In genomic region chr11:17861036-17861755, GRCh38 we compare ENCODE assay signal across 23 cellular contexts.
"Had no signal": no experiment of that assay in that cellular context is flagged by ENCODE, and none has a peak within 500 bp of the region (broad histone marks: within the 10 kb centered on the region; RNA-seq: fewer than 3 reads in every experiment).

No MANE protein-coding gene starts in this region.

- H3K9me3 ChIP-seq: gastroesophageal sphincter had no signal

- H3K36me3 ChIP-seq: brain microvascular endothelial cell had no signal

- H3K27ac ChIP-seq: brain microvascular endothelial cell, gastroesophageal sphincter, hepatocyte, parathyroid adenoma, tibial nerve had no signal

- H3K4me3 ChIP-seq: gastroesophageal sphincter, hepatocyte, tibial nerve had no signal

- H3K9ac ChIP-seq: parathyroid adenoma had no signal

- H3K4me1 ChIP-seq: gastroesophageal sphincter, parathyroid adenoma, tibial nerve had no signal

- H3K79me2 ChIP-seq: hepatocyte, parathyroid adenoma had no signal

- DNase-seq: activated CD4-positive, alpha-beta T cell treated with anti-CD3 and anti-CD28 coated beads for 1 hour; activated CD4-positive, alpha-beta T cell treated with anti-CD3 and anti-CD28 coated beads, Interleukin-2, amount 50 U/mL, for 1 hour; activated CD8-positive, alpha-beta T cell treated with anti-CD3 and anti-CD28 coated beads for 36 hours; activated effector memory CD4-positive, alpha-beta T cell treated with Interleukin-2 at 50 U/mL for 16 hours; activated naive CD4-positive, alpha-beta T cell treated with Interleukin-2 at 50 U/mL for 16 hours; aorta; brain microvascular endothelial cell; cortex of kidney; effector memory CD8-positive, alpha-beta T cell; kidney; left colon; mammary epithelial cell; nephron progenitor cell; nucleus accumbens; right cardiac atrium; stimulated activated CD4-positive, alpha-beta T cell treated with anti-CD3 and anti-CD28 coated beads, Interleukin-2, amount 100 ng/mL, for 48 hours; stimulated activated naive CD4-positive, alpha-beta T cell treated with Interleukin-2 at 50 U/mL for 16 hours; T-helper 17 cell; T1000 had no signal

- ATAC-seq: activated CD8-positive, alpha-beta T cell treated with anti-CD3 and anti-CD28 coated beads for 36 hours; effector memory CD8-positive, alpha-beta T cell; gastroesophageal sphincter; left colon; right cardiac atrium; T-helper 17 cell had no signal

- H2AFZ ChIP-seq: hepatocyte, parathyroid adenoma had no signal

- H3K27me3 ChIP-seq: brain microvascular endothelial cell, gastroesophageal sphincter, hepatocyte, tibial nerve had no signal

- H3K4me2 ChIP-seq: hepatocyte had no signal
